Comparison of ENCODE assay signal across 14 cellular contexts in genomic region chr1:36773827-36774541, GRCh38.
"Had no signal": no experiment of that assay in that cellular context is flagged by ENCODE, and none has a peak within 500 bp of the region (broad histone marks: within the 10 kb centered on the region; RNA-seq: fewer than 3 reads in every experiment).

No MANE protein-coding gene starts in this region.

- H3K36me3 ChIP-seq: adrenal gland, cardiac muscle cell, gastroesophageal sphincter, right lobe of liver, transverse colon had no signal

- H3K4me1 ChIP-seq: adrenal gland, gastroesophageal sphincter, right lobe of liver, transverse colon had no signal

- H3K27me3 ChIP-seq: right lobe of liver had no signal

- DNase-seq: activated CD4-positive, alpha-beta memory T cell treated with anti-CD3 and anti-CD28 coated beads, Interleukin-2, amount 10 ng/mL, durations not matched to agents 7 days and 5 days; activated CD4-positive, alpha-beta T cell treated with anti-CD3 and anti-CD28 coated beads for 4 hours; activated effector memory CD4-positive, alpha-beta T cell treated with anti-CD3 and anti-CD28 coated beads, Interleukin-2, amount 50 U/mL, for 16 hours; activated T-cell treated with anti-CD3 and anti-CD28 coated beads, Interleukin-2, amount 50 U/mL, for 4 hours; adrenal gland; occipital lobe; stimulated activated naive CD8-positive, alpha-beta T cell treated with anti-CD3 and anti-CD28 coated beads, Interleukin-15, Interleukin-2, amounts not matched to agents 100 U/mL and 50 U/mL, for 24 hours; transverse colon had no signal

- H3K4me2 ChIP-seq: smooth muscle cell had no signal

- H3K27ac ChIP-seq: adrenal gland, cardiac muscle cell, gastroesophageal sphincter, right lobe of liver, transverse colon had no signal

- ATAC-seq: activated T-cell treated with anti-CD3 and anti-CD28 coated beads, Interleukin-2, amount 50 U/mL, for 4 hours; gastroesophageal sphincter; left lobe of liver; right lobe of liver; stimulated activated naive CD8-positive, alpha-beta T cell treated with anti-CD3 and anti-CD28 coated beads, Interleukin-15, Interleukin-2, amounts not matched to agents 100 U/mL and 50 U/mL, for 24 hours; WTC11 had no signal

- H3K4me3 ChIP-seq: adrenal gland, cardiac muscle cell, gastroesophageal sphincter, right lobe of liver, smooth muscle cell, transverse colon had no signal

- H3K9me3 ChIP-seq: adrenal gland, gastroesophageal sphincter, right lobe of liver, transverse colon had no signal
